ENCODE assay signal across 18 cellular contexts in genomic region chr2:142562900-142563299, GRCh38.
A peak's percentile ranks its signal among the peaks of the same experiment; 100 is the strongest.
DNase-seq lines count a peak whose midpoint lies in the region; ATAC-seq, FAIRE-seq and TF ChIP-seq lines count a peak whose summit lies in the region.
"Had no signal": no experiment of that assay in that cellular context is flagged by ENCODE, and none has a peak within 500 bp of the region (broad histone marks: within the 10 kb centered on the region; RNA-seq: fewer than 3 reads in every experiment).

No MANE protein-coding gene starts in this region.

- no peak for TF ChIP-seq CTCF in chondrocyte (IDR thresholded peaks at IDR 0.05)
- TF ChIP-seq CTCF in spleen (IDR thresholded peaks at IDR 0.05 in 8 of 11, conservative IDR thresholded peaks at IDR 0.05 in 3 of 11) = no peak

- ATAC-seq in GM19035 (IDR thresholded peaks at IDR 0.05; ENCODE audit: unreplicated experiment) (no peak), HG03571 (IDR thresholded peaks at IDR 0.05; ENCODE audit: unreplicated experiment) (no peak)

- no peaks in the 10 kb centered on the region for H3K27me3 Mint-ChIP-seq in chondrocyte (ENCODE audit: low read depth)
- H3K27me3 Mint-ChIP-seq: CD4-positive, alpha-beta T cell had no signal

- no peaks in the 10 kb centered on the region for H3K4me1 ChIP-seq in spleen
- H3K4me1 ChIP-seq: Caco-2 had no signal

- H3K4me3 ChIP-seq in spleen = no peak overlapping the region

- H3K4me3 Mint-ChIP-seq in chondrocyte (ENCODE audit: unreplicated experiment) = no peak overlapping the region
- H3K4me3 Mint-ChIP-seq: CD4-positive, alpha-beta T cell had no signal

- H3K36me3 ChIP-seq in spleen = no peaks in the 10 kb centered on the region

- DNase-seq in G401 (ENCODE audit: low spot score) (peak; percentile 31), chondrocyte (ENCODE audit: low spot score) (peak; percentile 62), spleen (peak; percentile 47), urothelium cell line (ENCODE audit: low spot score) (no peak)
- DNase-seq in stimulated activated CD8-positive, alpha-beta memory T cell treated with anti-CD3 and anti-CD28 coated beads, Interleukin-4, amount 100 ng/mL, for 48 hours = no peak
- DNase-seq: AML-193; Caco-2; CD4-positive, alpha-beta T cell; GDM1; GOT3; H7 had no signal

- no peaks in the 10 kb centered on the region for H3K9me3 Mint-ChIP-seq in chondrocyte (ENCODE audit: low read depth)
- H3K9me3 Mint-ChIP-seq: CD4-positive, alpha-beta T cell had no signal

- no peak overlapping the region for H3K27ac ChIP-seq in spleen
- H3K27ac ChIP-seq: C4-2B had no signal

- in situ Hi-C loops in G401 (cut with HindIII; ENCODE audit: low sequenced_read_pairs) = no loop called here

- intact Hi-C loops in spleen (cut with DNase I; ENCODE audit: low total_unique reads) = no loop called here

- H3K27ac Mint-ChIP-seq in chondrocyte (ENCODE audit: unreplicated experiment) = no peak overlapping the region
- H3K27ac Mint-ChIP-seq: CD4-positive, alpha-beta T cell had no signal

- WGBS in spleen, 5 donors = 79 to 92% (median 89%) methylated on average over 7 to 8 of the region's 8 CpGs

- no peaks in the 10 kb centered on the region for H3K27me3 ChIP-seq in spleen (replicated peaks in 1 of 7)

- no peak for TF ChIP-seq POLR2A in spleen (IDR thresholded peaks at IDR 0.05)

- no peaks in the 10 kb centered on the region for H3K4me1 Mint-ChIP-seq in chondrocyte (ENCODE audit: low read depth)

- peak; percentile 23 for FAIRE-seq in urothelium cell line (lab: Jason Lieb, UNC)
- FAIRE-seq: A204.1, D721Med, GM12892, GM18507 had no signal

- H3K9me3 ChIP-seq in spleen = no peaks in the 10 kb centered on the region
- H3K9me3 ChIP-seq: Caco-2 had no signal

- no peaks in the 10 kb centered on the region for H3K36me3 Mint-ChIP-seq in chondrocyte (ENCODE audit: low read depth)

Comparison
In these comparisons a context has a peak if more than half of its experiments do, and no peak if none do; other contexts are left out.
1. DNase-seq: peak in G401 (single experiment), chondrocyte (single experiment) and spleen (single experiment); none in urothelium cell line (single experiment) and stimulated activated CD8-positive, alpha-beta memory T cell treated with anti-CD3 and anti-CD28 coated beads, Interleukin-4, amount 100 ng/mL, for 48 hours (single experiment).